ENCODE assay signal across 15 cellular contexts in genomic region chr7:44394112-44394447, GRCh38.
DNase-seq lines count a peak whose midpoint lies in the region; ATAC-seq and TF ChIP-seq lines count a peak whose summit lies in the region.
"Had no signal": no experiment of that assay in that cellular context is flagged by ENCODE, and none has a peak within 500 bp of the region (broad histone marks: within the 10 kb centered on the region; RNA-seq: fewer than 3 reads in every experiment).

No MANE protein-coding gene starts in this region.

- DNase-seq in right atrium auricular region (ENCODE audit: low spot score) = peak; percentile 23
- DNase-seq in heart right ventricle = no peak
- no peak for DNase-seq in T-helper 17 cell
- peak; percentile 20 for DNase-seq in islet precursor cell
- DNase-seq in sciatic nerve (ENCODE audit: low spot score) = peak; percentile 7
- DNase-seq in GM10266 (ENCODE audit: extremely low spot score) = no peak
- DNase-seq in NCI-H2196 (lab: John Stamatoyannopoulos, UW; ENCODE audit: unreplicated experiment) = no peak
- DNase-seq in GM20000 (ENCODE audit: low spot score) = no peak
- DNase-seq: C1 segment of cervical spinal cord; CD4-positive, alpha-beta T cell; DMS153; DMS79 treated with DMSO at 0.1 percent for 48 hours; EL had no signal

- H3K4me3 ChIP-seq in right atrium auricular region = no peak overlapping the region
- H3K4me3 ChIP-seq in heart right ventricle = no peak overlapping the region

- TF ChIP-seq CTCF in right atrium auricular region (IDR thresholded peaks at IDR 0.05) (no peak), heart right ventricle (IDR thresholded peaks at IDR 0.05) (no peak), GM10266 (IDR thresholded peaks at IDR 0.05; ENCODE audit: control insufficient read depth, insufficient read depth, low read depth, missing control alignments) (no peak), GM20000 (IDR thresholded peaks at IDR 0.05; ENCODE audit: extremely low read depth, missing control alignments) (no peak)

- ATAC-seq in heart right ventricle (no peak), T-helper 17 cell (no peak), sciatic nerve (no peak)
- ATAC-seq: HCT116 had no signal

- H3K4me3 Mint-ChIP-seq in T-helper 17 cell = no peak overlapping the region
- H3K4me3 Mint-ChIP-seq: B cell; CD4-positive, alpha-beta T cell had no signal

- no peaks in the 10 kb centered on the region for H3K9me3 ChIP-seq in right atrium auricular region
- H3K9me3 ChIP-seq in heart right ventricle = no peaks in the 10 kb centered on the region
- H3K9me3 ChIP-seq in T-helper 17 cell (ENCODE audit: control insufficient read depth, low read length, poor library complexity, severe bottlenecking) = no peaks in the 10 kb centered on the region

- peaks cover 33% of the 10 kb centered on the region for H3K36me3 ChIP-seq in right atrium auricular region
- peaks cover 0 to 73% (median 17%) of the 10 kb centered on the region in 9 donors for H3K36me3 ChIP-seq in heart right ventricle

- no peaks in the 10 kb centered on the region for H3K27me3 ChIP-seq in right atrium auricular region
- no peaks in the 10 kb centered on the region for H3K27me3 ChIP-seq in heart right ventricle

- peaks cover 7% of the 10 kb centered on the region for H3K36me3 Mint-ChIP-seq in T-helper 17 cell (ENCODE audit: low read depth)

- WGBS in heart right ventricle, 2 donors = 93 to 97% methylated on average over 6 of the region's 6 CpGs

- peak overlapping the region; percentile 76 for H3K27ac Mint-ChIP-seq in T-helper 17 cell
- H3K27ac Mint-ChIP-seq: B cell; CD4-positive, alpha-beta T cell had no signal

- intact Hi-C loops in heart right ventricle (cut with DNase I) = no loop called here
- intact Hi-C loops in sciatic nerve (cut with DNase I) = no loop called here

- H3K4me1 ChIP-seq in right atrium auricular region (peaks cover 0 to 26% of the 10 kb centered on the region in 2 donors), heart right ventricle (peaks cover 3 to 30% (median 20%) of the 10 kb centered on the region in 9 donors)

- H3K4me1 Mint-ChIP-seq in T-helper 17 cell = peaks cover 7% of the 10 kb centered on the region

- no peaks in the 10 kb centered on the region for H3K27me3 Mint-ChIP-seq in T-helper 17 cell
- H3K27me3 Mint-ChIP-seq: B cell; CD4-positive, alpha-beta T cell had no signal

- no peak overlapping the region for H3K27ac ChIP-seq in right atrium auricular region
- no peak overlapping the region for H3K27ac ChIP-seq in heart right ventricle

Comparison
In these comparisons a context has a peak if more than half of its experiments do, and no peak if none do; other contexts are left out.
1. DNase-seq: peak in right atrium auricular region (single experiment), islet precursor cell (single experiment) and sciatic nerve (single experiment); none in heart right ventricle (0 of 2), T-helper 17 cell (0 of 3), GM10266 (single experiment), NCI-H2196 (single experiment) and GM20000 (single experiment).